Comparison of ENCODE assay signal across 1 cellular context in the genomic region with DNA sequence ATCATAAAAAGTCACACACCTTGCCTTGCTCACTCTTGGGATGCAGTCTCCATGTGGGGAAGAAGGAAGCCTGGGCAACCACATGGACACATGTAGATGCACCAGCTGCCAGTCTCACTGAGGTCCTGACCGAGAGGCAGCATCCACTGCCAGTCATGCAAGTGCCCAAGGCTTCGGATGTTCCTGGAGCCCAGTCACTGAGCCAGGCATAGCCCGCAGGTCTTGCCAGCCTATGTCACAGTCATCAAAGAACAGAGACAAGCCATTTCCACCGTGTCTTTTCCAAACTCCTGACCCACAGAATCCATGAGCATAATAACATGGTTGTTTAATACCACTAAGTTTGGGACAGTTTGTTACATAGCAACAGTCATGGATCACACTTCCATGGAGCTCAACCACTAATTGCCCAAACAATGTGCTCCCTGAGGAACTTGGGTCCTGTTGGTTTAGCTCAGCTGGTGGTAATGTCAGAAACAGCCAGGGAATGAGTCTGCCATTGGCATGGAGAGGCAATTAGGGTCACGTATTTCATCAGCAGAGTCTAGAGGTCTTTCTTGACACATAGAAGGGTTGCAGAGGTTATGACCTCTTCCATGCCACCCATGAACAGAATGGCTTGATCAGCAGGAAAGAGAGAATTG.
TF ChIP-seq lines count a peak whose summit lies in the region.

No MANE protein-coding gene starts in this region.

TF ChIP-seq in GM23338, 12 proteins besides CTCF, POLR2A, EP300 and RAD21 (continued from another document):
- TF ChIP-seq, protein P1, sequence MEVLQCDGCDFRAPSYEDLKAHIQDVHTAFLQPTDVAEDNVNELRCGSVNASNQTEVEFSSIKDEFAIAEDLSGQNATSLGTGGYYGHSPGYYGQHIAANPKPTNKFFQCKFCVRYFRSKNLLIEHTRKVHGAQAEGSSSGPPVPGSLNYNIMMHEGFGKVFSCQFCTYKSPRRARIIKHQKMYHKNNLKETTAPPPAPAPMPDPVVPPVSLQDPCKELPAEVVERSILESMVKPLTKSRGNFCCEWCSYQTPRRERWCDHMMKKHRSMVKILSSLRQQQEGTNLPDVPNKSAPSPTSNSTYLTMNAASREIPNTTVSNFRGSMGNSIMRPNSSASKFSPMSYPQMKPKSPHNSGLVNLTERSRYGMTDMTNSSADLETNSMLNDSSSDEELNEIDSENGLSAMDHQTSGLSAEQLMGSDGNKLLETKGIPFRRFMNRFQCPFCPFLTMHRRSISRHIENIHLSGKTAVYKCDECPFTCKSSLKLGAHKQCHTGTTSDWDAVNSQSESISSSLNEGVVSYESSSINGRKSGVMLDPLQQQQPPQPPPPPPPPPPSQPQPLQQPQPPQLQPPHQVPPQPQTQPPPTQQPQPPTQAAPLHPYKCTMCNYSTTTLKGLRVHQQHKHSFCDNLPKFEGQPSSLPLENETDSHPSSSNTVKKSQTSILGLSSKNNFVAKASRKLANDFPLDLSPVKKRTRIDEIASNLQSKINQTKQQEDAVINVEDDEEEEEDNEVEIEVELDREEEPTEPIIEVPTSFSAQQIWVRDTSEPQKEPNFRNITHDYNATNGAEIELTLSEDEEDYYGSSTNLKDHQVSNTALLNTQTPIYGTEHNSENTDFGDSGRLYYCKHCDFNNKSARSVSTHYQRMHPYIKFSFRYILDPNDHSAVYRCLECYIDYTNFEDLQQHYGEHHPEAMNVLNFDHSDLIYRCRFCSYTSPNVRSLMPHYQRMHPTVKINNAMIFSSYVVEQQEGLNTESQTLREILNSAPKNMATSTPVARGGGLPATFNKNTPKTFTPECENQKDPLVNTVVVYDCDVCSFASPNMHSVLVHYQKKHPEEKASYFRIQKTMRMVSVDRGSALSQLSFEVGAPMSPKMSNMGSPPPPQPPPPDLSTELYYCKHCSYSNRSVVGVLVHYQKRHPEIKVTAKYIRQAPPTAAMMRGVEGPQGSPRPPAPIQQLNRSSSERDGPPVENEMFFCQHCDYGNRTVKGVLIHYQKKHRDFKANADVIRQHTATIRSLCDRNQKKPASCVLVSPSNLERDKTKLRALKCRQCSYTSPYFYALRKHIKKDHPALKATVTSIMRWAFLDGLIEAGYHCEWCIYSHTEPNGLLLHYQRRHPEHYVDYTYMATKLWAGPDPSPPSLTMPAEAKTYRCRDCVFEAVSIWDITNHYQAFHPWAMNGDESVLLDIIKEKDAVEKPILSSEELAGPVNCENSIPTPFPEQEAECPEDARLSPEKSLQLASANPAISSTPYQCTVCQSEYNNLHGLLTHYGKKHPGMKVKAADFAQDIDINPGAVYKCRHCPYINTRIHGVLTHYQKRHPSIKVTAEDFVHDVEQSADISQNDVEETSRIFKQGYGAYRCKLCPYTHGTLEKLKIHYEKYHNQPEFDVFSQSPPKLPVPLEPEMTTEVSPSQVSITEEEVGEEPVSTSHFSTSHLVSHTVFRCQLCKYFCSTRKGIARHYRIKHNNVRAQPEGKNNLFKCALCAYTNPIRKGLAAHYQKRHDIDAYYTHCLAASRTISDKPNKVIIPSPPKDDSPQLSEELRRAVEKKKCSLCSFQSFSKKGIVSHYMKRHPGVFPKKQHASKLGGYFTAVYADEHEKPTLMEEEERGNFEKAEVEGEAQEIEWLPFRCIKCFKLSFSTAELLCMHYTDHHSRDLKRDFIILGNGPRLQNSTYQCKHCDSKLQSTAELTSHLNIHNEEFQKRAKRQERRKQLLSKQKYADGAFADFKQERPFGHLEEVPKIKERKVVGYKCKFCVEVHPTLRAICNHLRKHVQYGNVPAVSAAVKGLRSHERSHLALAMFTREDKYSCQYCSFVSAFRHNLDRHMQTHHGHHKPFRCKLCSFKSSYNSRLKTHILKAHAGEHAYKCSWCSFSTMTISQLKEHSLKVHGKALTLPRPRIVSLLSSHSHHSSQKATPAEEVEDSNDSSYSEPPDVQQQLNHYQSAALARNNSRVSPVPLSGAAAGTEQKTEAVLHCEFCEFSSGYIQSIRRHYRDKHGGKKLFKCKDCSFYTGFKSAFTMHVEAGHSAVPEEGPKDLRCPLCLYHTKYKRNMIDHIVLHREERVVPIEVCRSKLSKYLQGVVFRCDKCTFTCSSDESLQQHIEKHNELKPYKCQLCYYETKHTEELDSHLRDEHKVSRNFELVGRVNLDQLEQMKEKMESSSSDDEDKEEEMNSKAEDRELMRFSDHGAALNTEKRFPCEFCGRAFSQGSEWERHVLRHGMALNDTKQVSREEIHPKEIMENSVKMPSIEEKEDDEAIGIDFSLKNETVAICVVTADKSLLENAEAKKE (CRISPR knock-in tag; IDR thresholded peaks at IDR 0.05) = no peak
- no peak for TF ChIP-seq STAT1 (IDR thresholded peaks at IDR 0.05; ENCODE audit: unreplicated experiment)
- no peak for TF ChIP-seq POLR2AphosphoS5 (IDR thresholded peaks at IDR 0.05; ENCODE audit: low read depth)
- no peak for TF ChIP-seq REST (IDR thresholded peaks at IDR 0.05; ENCODE audit: unreplicated experiment)
- no peak for TF ChIP-seq EZH2 (IDR thresholded peaks at IDR 0.05; ENCODE audit: low read depth, unreplicated experiment)
- TF ChIP-seq CREB1 (CRISPR knock-in tag; IDR thresholded peaks at IDR 0.05; ENCODE audit: low read depth) = no peak
- TF ChIP-seq EZH2phosphoT487 (IDR thresholded peaks at IDR 0.05; ENCODE audit: unreplicated experiment) = no peak
- TF ChIP-seq ZNF114 (CRISPR knock-in tag; IDR thresholded peaks at IDR 0.05) = no peak
- no peak for TF ChIP-seq ZNF331 (CRISPR knock-in tag; IDR thresholded peaks at IDR 0.05; ENCODE audit: low read depth)
